In genomic region chr18:78925557-78926242, GRCh38 we compare ENCODE assay signal across 17 cellular contexts. TPM values are rescaled to one million over a fixed set of nuclear protein-coding genes. Genes with fewer than 3 reads are reported as not detected.
DNase-seq lines count a peak whose midpoint lies in the region; ATAC-seq and TF ChIP-seq lines count a peak whose summit lies in the region.
"Had no signal": no experiment of that assay in that cellular context is flagged by ENCODE, and none has a peak within 500 bp of the region (broad histone marks: within the 10 kb centered on the region; RNA-seq: fewer than 3 reads in every experiment).

No MANE protein-coding gene starts in this region.

- intact Hi-C loops in sciatic nerve (cut with DNase I): loop anchor here (5.0 kb wide), 1 partner anchor 212 kb away; no protein-coding TSS in a partner anchor

- no peak for DNase-seq in T-helper 17 cell
- DNase-seq in left lobe of liver (ENCODE audit: low spot score): peak; percentile 18
- peak; percentile 42 for DNase-seq in sciatic nerve (ENCODE audit: low spot score)
- no peak for DNase-seq in progenitor cell of endocrine pancreas (ENCODE audit: low spot score, unreplicated experiment)
- DNase-seq in glutamatergic neuron: no peak
- no peak for DNase-seq in NCI-H1105 (lab: John Stamatoyannopoulos, UW)
- DNase-seq: ACHN; BE2C; C1 segment of cervical spinal cord; Caco-2; CD4-positive, alpha-beta T cell; GDM1; GM23248; HCEC 1CT had no signal

- H3K4me3 Mint-ChIP-seq in T-helper 17 cell (no peak overlapping the region), progenitor cell of endocrine pancreas (ENCODE audit: low read depth) (no peak overlapping the region), glutamatergic neuron (ENCODE audit: unreplicated experiment) (no peak overlapping the region)
- H3K4me3 Mint-ChIP-seq: CD4-positive, alpha-beta T cell; IgD-negative memory B cell had no signal

- H3K27me3 Mint-ChIP-seq in T-helper 17 cell (peaks cover 6% of the 10 kb centered on the region), progenitor cell of endocrine pancreas (no peaks in the 10 kb centered on the region), glutamatergic neuron (ENCODE audit: unreplicated experiment) (peaks cover 3% of the 10 kb centered on the region)
- H3K27me3 Mint-ChIP-seq: CD4-positive, alpha-beta T cell; IgD-negative memory B cell had no signal

- TF ChIP-seq CTCF in progenitor cell of endocrine pancreas (IDR thresholded peaks at IDR 0.05; ENCODE audit: unreplicated experiment) (no peak), glutamatergic neuron (IDR thresholded peaks at IDR 0.05; ENCODE audit: partially characterized antibody, unreplicated experiment) (no peak)

- H3K9me3 Mint-ChIP-seq in progenitor cell of endocrine pancreas (ENCODE audit: low read depth) (peaks cover 8% of the 10 kb centered on the region), glutamatergic neuron (ENCODE audit: unreplicated experiment) (peaks cover 5% of the 10 kb centered on the region)
- H3K9me3 Mint-ChIP-seq: CD4-positive, alpha-beta T cell had no signal

- H3K36me3 Mint-ChIP-seq in T-helper 17 cell (ENCODE audit: low read depth) (no peaks in the 10 kb centered on the region), progenitor cell of endocrine pancreas (ENCODE audit: insufficient read depth) (no peaks in the 10 kb centered on the region), glutamatergic neuron (ENCODE audit: unreplicated experiment) (peaks cover 4% of the 10 kb centered on the region)
- H3K36me3 Mint-ChIP-seq: IgD-negative memory B cell had no signal

- ATAC-seq in T-helper 17 cell: no peak
- ATAC-seq in left lobe of liver: no peak
- ATAC-seq in sciatic nerve: no peak
- no peak for ATAC-seq in HG03520 (IDR thresholded peaks at IDR 0.05; ENCODE audit: unreplicated experiment)
- ATAC-seq: HepG2 had no signal

- H3K27ac Mint-ChIP-seq in T-helper 17 cell (peak overlapping the region; percentile 54), progenitor cell of endocrine pancreas (no peak overlapping the region), glutamatergic neuron (ENCODE audit: unreplicated experiment) (no peak overlapping the region)
- H3K27ac Mint-ChIP-seq: CD4-positive, alpha-beta T cell; IgD-negative memory B cell had no signal

- no peaks in the 10 kb centered on the region for H3K4me1 Mint-ChIP-seq in T-helper 17 cell
- H3K4me1 Mint-ChIP-seq in progenitor cell of endocrine pancreas (ENCODE audit: low read depth): no peaks in the 10 kb centered on the region
- peaks cover 3% of the 10 kb centered on the region for H3K4me1 Mint-ChIP-seq in glutamatergic neuron (ENCODE audit: low read depth, unreplicated experiment)
- H3K4me1 Mint-ChIP-seq: IgD-negative memory B cell had no signal

- H3K9me3 ChIP-seq in T-helper 17 cell (ENCODE audit: control insufficient read depth, low read length, poor library complexity, severe bottlenecking): no peaks in the 10 kb centered on the region
- H3K9me3 ChIP-seq: BE2C, Caco-2 had no signal

RNA-seq across cellular contexts. Expression of gene SALL3, which starts 53.9 kb away (rescaled TPM):
- total RNA-seq in T-helper 17 cell (not detected), left lobe of liver (not detected), sciatic nerve (0.09 TPM), progenitor cell of endocrine pancreas (0.34 and 0.51 TPM in 2 replicates), glutamatergic neuron (ENCODE audit: unreplicated experiment) (23.4 TPM)
- total RNA-seq: Caco-2, GM23248, HepG2 had no signal

Comparison
In these comparisons a context has a peak if more than half of its experiments do, and no peak if none do; other contexts are left out.
1. DNase-seq: peak in left lobe of liver (single experiment) and sciatic nerve (single experiment); none in T-helper 17 cell (0 of 3), progenitor cell of endocrine pancreas (single experiment), glutamatergic neuron (single experiment) and NCI-H1105 (single experiment).
2. RNA of gene SALL3, which starts 53.9 kb away (total RNA-seq): 23.4 TPM in glutamatergic neuron (single experiment); 0.34 to 0.51 TPM in progenitor cell of endocrine pancreas, 0.09 TPM in sciatic nerve (single experiment), not detected in left lobe of liver (single experiment) and not detected in T-helper 17 cell; every median in the first group is over 10 times any median in the second.